Comparison of ENCODE assay signal across 34 cellular contexts in genomic region chr13:49488563-49488962, GRCh38.
"Had no signal": no experiment of that assay in that cellular context is flagged by ENCODE, and none has a peak within 500 bp of the region (broad histone marks: within the 10 kb centered on the region; RNA-seq: fewer than 3 reads in every experiment).

No MANE protein-coding gene starts in this region.

- H3K4me3 ChIP-seq: adrenal gland, ascending aorta, body of pancreas, breast epithelium, cardiac muscle cell had no signal

- H3K27me3 ChIP-seq: adrenal gland, ascending aorta, body of pancreas, brain microvascular endothelial cell, breast epithelium, cardiac muscle cell had no signal

- ATAC-seq: activated naive CD4-positive, alpha-beta T cell treated with anti-CD3 and anti-CD28 coated beads, Interleukin-2, amount 50 U/mL, for 72 hours; activated naive CD8-positive, alpha-beta T cell treated with anti-CD3 and anti-CD28 coated beads, Interleukin-2, amount 50 U/mL, for 24 hours; activated T-cell treated with anti-CD3 and anti-CD28 coated beads, Interleukin-2, amount 50 U/mL, for 4 hours; activated T-cell treated with anti-CD3 and anti-CD28 coated beads, Interleukin-2, amount 50 U/mL, for 72 hours; activated T-helper 17 cell treated with anti-CD3 and anti-CD28 coated beads, Interleukin-2, amount 50 U/mL, for 72 hours; body of pancreas had no signal

- DNase-seq: activated effector memory CD4-positive, alpha-beta T cell treated with anti-CD3 and anti-CD28 coated beads, Interleukin-2, amount 50 U/mL, for 16 hours; activated effector memory CD4-positive, alpha-beta T cell treated with Interleukin-2 at 50 U/mL for 16 hours; activated gamma-delta T cell; activated gamma-delta T cell treated with Interleukin-2 at 50 U/mL for 16 hours; activated naive CD4-positive, alpha-beta T cell; activated naive CD4-positive, alpha-beta T cell treated with anti-CD3 and anti-CD28 coated beads for 36 hours; activated naive CD4-positive, alpha-beta T cell treated with anti-CD3 and anti-CD28 coated beads, Interleukin-2, amount 10 ng/mL, durations not matched to agents 7 days and 5 days; activated naive CD4-positive, alpha-beta T cell treated with anti-CD3 and anti-CD28 coated beads, Interleukin-2, amount 50 U/mL, for 16 hours; activated naive CD4-positive, alpha-beta T cell treated with Interleukin-2 at 50 U/mL for 16 hours; activated naive CD8-positive, alpha-beta T cell treated with anti-CD3 and anti-CD28 coated beads for 36 hours; activated naive CD8-positive, alpha-beta T cell treated with anti-CD3 and anti-CD28 coated beads, Interleukin-2, amount 10 ng/mL, durations not matched to agents 7 days and 5 days; activated naive CD8-positive, alpha-beta T cell treated with anti-CD3 and anti-CD28 coated beads, Interleukin-2, amount 50 U/mL, for 24 hours; activated T-cell treated with anti-CD3 and anti-CD28 coated beads, Interleukin-2, amount 50 U/mL, for 1 hour; activated T-cell treated with anti-CD3 and anti-CD28 coated beads, Interleukin-2, amount 50 U/mL, for 24 hours; activated T-cell treated with anti-CD3 and anti-CD28 coated beads, Interleukin-2, amount 50 U/mL, for 4 hours; activated T-cell treated with anti-CD3 and anti-CD28 coated beads, Interleukin-2, amount 50 U/mL, for 48 hours; activated T-cell treated with anti-CD3 and anti-CD28 coated beads, Interleukin-2, amount 50 U/mL, for 72 hours; adrenal gland; amniotic stem cell; amygdala; anterior cingulate cortex; aorta; body of pancreas; brain microvascular endothelial cell; caudate nucleus; central memory CD4-positive, alpha-beta T cell; cerebellar nuclear complex had no signal

- FAIRE-seq: astrocyte, bronchial epithelial cell had no signal

- H3K27ac ChIP-seq: adrenal gland, ascending aorta, body of pancreas, brain microvascular endothelial cell, breast epithelium, cardiac muscle cell had no signal

- H3K9me3 ChIP-seq: adrenal gland, ascending aorta, body of pancreas, breast epithelium had no signal

- H3K4me1 ChIP-seq: ascending aorta, body of pancreas, breast epithelium had no signal

- H3K36me3 ChIP-seq: brain microvascular endothelial cell, breast epithelium had no signal
